Comparison of ENCODE assay signal across 18 cellular contexts in the genomic region with DNA sequence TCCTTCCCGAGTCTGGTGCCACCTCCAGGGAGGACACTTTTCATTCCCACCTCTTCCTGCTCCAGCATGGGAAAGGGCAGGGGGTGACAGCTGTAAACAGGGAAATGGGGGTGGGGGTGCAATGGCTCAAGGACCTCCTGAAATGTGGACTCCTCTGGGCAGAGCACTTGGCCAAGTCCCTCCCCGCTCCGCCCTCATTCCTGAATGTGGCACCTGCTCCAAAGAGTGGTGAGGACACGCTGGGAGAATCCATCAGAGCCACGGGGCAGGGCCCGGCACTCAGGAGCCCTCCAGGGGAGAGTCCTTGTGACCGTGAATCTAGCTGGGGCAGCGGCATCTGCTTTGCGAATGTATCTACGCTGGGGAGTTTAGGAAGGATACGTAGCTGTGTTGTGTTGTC. TPM values are rescaled to one million over a fixed set of nuclear protein-coding genes. Genes with fewer than 3 reads are reported as not detected.
"Had no signal": no experiment of that assay in that cellular context is flagged by ENCODE, and none has a peak within 500 bp of the region (broad histone marks: within the 10 kb centered on the region; RNA-seq: fewer than 3 reads in every experiment).

No MANE protein-coding gene starts in this region.

- H3K4me3 ChIP-seq: coronary artery, heart right ventricle, testis, tibial nerve had no signal

- H3K4me1 ChIP-seq: heart right ventricle, testis, tibial nerve had no signal

- ATAC-seq: esophagus mucosa; heart right ventricle; naive thymus-derived CD4-positive, alpha-beta T cell; right cardiac atrium; stimulated activated effector memory CD8-positive, alpha-beta T cell treated with anti-CD3 and anti-CD28 coated beads, Interleukin-12 subunit alpha, Interleukin-12 subunit beta, amount 100 ng/mL, for 72 hours had no signal

- H3K9me3 ChIP-seq: testis, tibial nerve had no signal

- H3K36me3 ChIP-seq: heart right ventricle, tibial nerve had no signal

- DNase-seq: effector CD4-positive, alpha-beta T cell; heart right ventricle; hypothalamus; kidney glomerular epithelial cell; mammary epithelial cell; naive thymus-derived CD4-positive, alpha-beta T cell; nephron progenitor cell; posterior cingulate gyrus; right cardiac atrium; stimulated activated CD4-positive, alpha-beta T cell treated with anti-CD3 and anti-CD28 coated beads, Interleukin-4, amount 100 ng/mL, for 1 hour; stimulated activated CD8-positive, alpha-beta memory T cell treated with anti-CD3 and anti-CD28 coated beads, Interleukin-4, amount 100 ng/mL, for 48 hours; testis had no signal

- H3K27ac ChIP-seq: coronary artery, heart right ventricle, testis, tibial nerve had no signal

- H3K27me3 ChIP-seq: testis had no signal

RNA-seq across cellular contexts. Expression of a gene that starts 11.1 kb away (rescaled TPM):
- total RNA-seq: fibroblast of lung; mononuclear cell; naive thymus-derived CD4-positive, alpha-beta T cell had no signal
- polyA plus RNA-seq: mammary epithelial cell; naive thymus-derived CD4-positive, alpha-beta T cell had no signal
